ENCODE assay signal across 15 cellular contexts in the genomic region with DNA sequence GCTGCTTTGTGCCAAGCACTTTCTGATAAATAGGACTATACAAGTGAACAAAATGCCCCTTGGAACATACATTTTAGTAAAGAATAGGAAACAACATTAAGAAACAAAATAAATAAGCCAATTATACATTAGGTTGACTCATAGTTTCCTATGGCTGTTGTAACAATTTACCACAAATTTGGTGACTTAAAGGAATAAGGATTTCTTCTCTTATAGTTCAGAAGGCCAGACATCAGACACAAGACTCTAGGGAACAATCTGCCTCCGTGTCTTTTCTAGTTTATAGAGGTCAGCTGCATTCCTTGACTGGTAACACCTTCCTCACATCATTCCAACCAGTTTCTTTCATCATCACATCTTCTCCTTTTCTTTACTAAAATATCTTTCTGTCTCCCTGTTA.
DNase-seq lines count a peak whose midpoint lies in the region; ATAC-seq, FAIRE-seq and TF ChIP-seq lines count a peak whose summit lies in the region.
"Had no signal": no experiment of that assay in that cellular context is flagged by ENCODE, and none has a peak within 500 bp of the region (broad histone marks: within the 10 kb centered on the region; RNA-seq: fewer than 3 reads in every experiment).

No MANE protein-coding gene starts in this region.

- H3K4me2 ChIP-seq in astrocyte (ENCODE audit: low read length), result no peak overlapping the region

- H3K4me1 ChIP-seq in astrocyte (ENCODE audit: insufficient read depth, low read length), result no peaks in the 10 kb centered on the region
- H3K4me1 ChIP-seq: SJCRH30 had no signal

- no peaks in the 10 kb centered on the region for H3K27me3 ChIP-seq in astrocyte (ENCODE audit: insufficient read depth, low read length)
- H3K27me3 ChIP-seq: SJCRH30 had no signal

- POLR2A ChIA-PET in WTC11 (lab: Charles Lee), result no interaction called here

- no peak overlapping the region for H3K4me3 Mint-ChIP-seq in astrocyte (ENCODE audit: unreplicated experiment)
- no peak overlapping the region for H3K4me3 Mint-ChIP-seq in WTC11
- H3K4me3 Mint-ChIP-seq in activated T-helper 1 cell treated with anti-CD3 and anti-CD28 coated beads, Interleukin-12 subunit alpha, Interleukin-12 subunit beta, Interleukin-2, Interleukin-4 antibody, amounts not matched to agents 30 ng/mL and 10 ng/mL and 1 ng/mL, durations not matched to agents 14 hours and 24 hours and 36 hours, result no peak overlapping the region
- H3K4me3 Mint-ChIP-seq: CD4-positive, alpha-beta memory T cell had no signal

- H3K36me3 Mint-ChIP-seq in astrocyte (ENCODE audit: low read depth, unreplicated experiment) (no peaks in the 10 kb centered on the region), WTC11 (no peaks in the 10 kb centered on the region)
- H3K36me3 Mint-ChIP-seq in activated T-helper 1 cell treated with anti-CD3 and anti-CD28 coated beads, Interleukin-12 subunit alpha, Interleukin-12 subunit beta, Interleukin-2, Interleukin-4 antibody, amounts not matched to agents 30 ng/mL and 10 ng/mL and 1 ng/mL, durations not matched to agents 14 hours and 24 hours and 36 hours (ENCODE audit: low read depth), result no peaks in the 10 kb centered on the region
- H3K36me3 Mint-ChIP-seq: CD4-positive, alpha-beta memory T cell had no signal

- no peaks in the 10 kb centered on the region for H3K79me2 ChIP-seq in astrocyte (ENCODE audit: insufficient read depth, low read length)

- H3K4me1 Mint-ChIP-seq in astrocyte (ENCODE audit: low read depth, unreplicated experiment), result no peaks in the 10 kb centered on the region
- H3K4me1 Mint-ChIP-seq in WTC11, result no peaks in the 10 kb centered on the region
- H3K4me1 Mint-ChIP-seq in activated T-helper 1 cell treated with anti-CD3 and anti-CD28 coated beads, Interleukin-12 subunit alpha, Interleukin-12 subunit beta, Interleukin-2, Interleukin-4 antibody, amounts not matched to agents 30 ng/mL and 10 ng/mL and 1 ng/mL, durations not matched to agents 14 hours and 24 hours and 36 hours (ENCODE audit: low read depth), result no peaks in the 10 kb centered on the region
- H3K4me1 Mint-ChIP-seq: CD4-positive, alpha-beta memory T cell had no signal

- FAIRE-seq in astrocyte (lab: Jason Lieb, UNC), result peak; percentile 20
- FAIRE-seq: D721Med had no signal

- CTCF ChIA-PET in WTC11 (lab: Charles Lee), result no interaction called here

- peaks cover 4% of the 10 kb centered on the region for H3K9me3 Mint-ChIP-seq in astrocyte (ENCODE audit: unreplicated experiment)
- H3K9me3 Mint-ChIP-seq in WTC11, result peaks cover 11% of the 10 kb centered on the region
- no peaks in the 10 kb centered on the region for H3K9me3 Mint-ChIP-seq in activated T-helper 1 cell treated with anti-CD3 and anti-CD28 coated beads, Interleukin-12 subunit alpha, Interleukin-12 subunit beta, Interleukin-2, Interleukin-4 antibody, amounts not matched to agents 30 ng/mL and 10 ng/mL and 1 ng/mL, durations not matched to agents 14 hours and 24 hours and 36 hours

- H3K27ac Mint-ChIP-seq in astrocyte (ENCODE audit: unreplicated experiment), result no peak overlapping the region
- no peak overlapping the region for H3K27ac Mint-ChIP-seq in WTC11
- H3K27ac Mint-ChIP-seq in activated T-helper 1 cell treated with anti-CD3 and anti-CD28 coated beads, Interleukin-12 subunit alpha, Interleukin-12 subunit beta, Interleukin-2, Interleukin-4 antibody, amounts not matched to agents 30 ng/mL and 10 ng/mL and 1 ng/mL, durations not matched to agents 14 hours and 24 hours and 36 hours, result no peak overlapping the region
- H3K27ac Mint-ChIP-seq: CD4-positive, alpha-beta memory T cell had no signal

- H3K9ac ChIP-seq in astrocyte (ENCODE audit: low read length), result no peak overlapping the region

- no peak overlapping the region for H3K27ac ChIP-seq in astrocyte (ENCODE audit: low read depth, low read length)
- H3K27ac ChIP-seq: SJCRH30 had no signal

- no peak for ATAC-seq in WTC11

- no peak for TF ChIP-seq CTCF in astrocyte (IDR thresholded peaks at IDR 0.05; ENCODE audit: insufficient read depth, low read depth, low read length)
- TF ChIP-seq CTCF in WTC11 (IDR thresholded peaks at IDR 0.05), result no peak

- DNase-seq in AML-193 (lab: John Stamatoyannopoulos, UW) (peak; percentile 38 to 56), HCEC 1CT (peak; percentile 1), astrocyte (ENCODE audit: low read depth) (no peak), fibroblast of the conjunctiva (ENCODE audit: low read depth) (peak; percentile 17), WTC11 (ENCODE audit: low spot score) (no peak), NCI-H510A treated with DMSO at 0.1 percent for 48 hours (lab: John Stamatoyannopoulos, UW) (no peak)
- no peak for DNase-seq in activated T-helper 1 cell treated with anti-CD3 and anti-CD28 coated beads, Interleukin-12 subunit alpha, Interleukin-12 subunit beta, Interleukin-2, Interleukin-4 antibody, amounts not matched to agents 30 ng/mL and 10 ng/mL and 1 ng/mL, durations not matched to agents 14 hours and 24 hours and 36 hours (ENCODE audit: low spot score)
- DNase-seq: CD4-positive, alpha-beta memory T cell; KG1; NCI-H1417; NCI-H1930; NCI-H2171 treated with DMSO at 0.1 percent for 48 hours; NCI-H510A; SJCRH30 had no signal

- H4K20me1 ChIP-seq in astrocyte (ENCODE audit: insufficient read depth, low read length), result no peaks in the 10 kb centered on the region

- no peak overlapping the region for H2AFZ ChIP-seq in astrocyte (ENCODE audit: low read depth, low read length)

- intact Hi-C loops in activated T-helper 1 cell treated with anti-CD3 and anti-CD28 coated beads, Interleukin-12 subunit alpha, Interleukin-12 subunit beta, Interleukin-2, Interleukin-4 antibody, amounts not matched to agents 30 ng/mL and 10 ng/mL and 1 ng/mL, durations not matched to agents 14 hours and 24 hours and 36 hours (cut with micrococcal nuclease), result no loop called here

- no peaks in the 10 kb centered on the region for H3K27me3 Mint-ChIP-seq in astrocyte (ENCODE audit: low read depth, unreplicated experiment)
- no peaks in the 10 kb centered on the region for H3K27me3 Mint-ChIP-seq in WTC11 (ENCODE audit: low read depth)
- no peaks in the 10 kb centered on the region for H3K27me3 Mint-ChIP-seq in activated T-helper 1 cell treated with anti-CD3 and anti-CD28 coated beads, Interleukin-12 subunit alpha, Interleukin-12 subunit beta, Interleukin-2, Interleukin-4 antibody, amounts not matched to agents 30 ng/mL and 10 ng/mL and 1 ng/mL, durations not matched to agents 14 hours and 24 hours and 36 hours (ENCODE audit: insufficient read depth)
- H3K27me3 Mint-ChIP-seq: CD4-positive, alpha-beta memory T cell had no signal

- no peaks in the 10 kb centered on the region for H3K9me3 ChIP-seq in astrocyte (ENCODE audit: insufficient read depth, low read depth, low read length)
- H3K9me3 ChIP-seq: SJCRH30 had no signal

- no peak overlapping the region for H3K4me3 ChIP-seq in astrocyte (ENCODE audit: insufficient read depth, low read depth, low read length)
- H3K4me3 ChIP-seq: SJCRH30 had no signal

- H3K36me3 ChIP-seq in astrocyte (ENCODE audit: insufficient read depth, low read length), result no peaks in the 10 kb centered on the region
- H3K36me3 ChIP-seq: SJCRH30 had no signal

TF ChIP-seq in WTC11, 78 proteins besides CTCF, POLR2A, EP300 and RAD21 (continues in another document):
- TF ChIP-seq SMAD3 (CRISPR knock-in tag; IDR thresholded peaks at IDR 0.05; ENCODE audit: borderline replicate concordance) (no peak), ZBTB21 (CRISPR knock-in tag; IDR thresholded peaks at IDR 0.05; ENCODE audit: borderline replicate concordance) (no peak), MXD4 (CRISPR knock-in tag; IDR thresholded peaks at IDR 0.05; ENCODE audit: borderline replicate concordance) (no peak), NFATC4 (CRISPR knock-in tag; IDR thresholded peaks at IDR 0.05) (no peak), EMX1 (CRISPR knock-in tag; IDR thresholded peaks at IDR 0.05) (no peak), CBFB (CRISPR knock-in tag; IDR thresholded peaks at IDR 0.05; ENCODE audit: low read depth) (no peak), IRF2 (CRISPR knock-in tag; IDR thresholded peaks at IDR 0.05; ENCODE audit: borderline replicate concordance, low read depth) (no peak)
- TF ChIP-seq, protein P1, sequence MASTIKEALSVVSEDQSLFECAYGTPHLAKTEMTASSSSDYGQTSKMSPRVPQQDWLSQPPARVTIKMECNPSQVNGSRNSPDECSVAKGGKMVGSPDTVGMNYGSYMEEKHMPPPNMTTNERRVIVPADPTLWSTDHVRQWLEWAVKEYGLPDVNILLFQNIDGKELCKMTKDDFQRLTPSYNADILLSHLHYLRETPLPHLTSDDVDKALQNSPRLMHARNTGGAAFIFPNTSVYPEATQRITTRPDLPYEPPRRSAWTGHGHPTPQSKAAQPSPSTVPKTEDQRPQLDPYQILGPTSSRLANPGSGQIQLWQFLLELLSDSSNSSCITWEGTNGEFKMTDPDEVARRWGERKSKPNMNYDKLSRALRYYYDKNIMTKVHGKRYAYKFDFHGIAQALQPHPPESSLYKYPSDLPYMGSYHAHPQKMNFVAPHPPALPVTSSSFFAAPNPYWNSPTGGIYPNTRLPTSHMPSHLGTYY (CRISPR knock-in tag; IDR thresholded peaks at IDR 0.05), result no peak
- TF ChIP-seq, protein P2, sequence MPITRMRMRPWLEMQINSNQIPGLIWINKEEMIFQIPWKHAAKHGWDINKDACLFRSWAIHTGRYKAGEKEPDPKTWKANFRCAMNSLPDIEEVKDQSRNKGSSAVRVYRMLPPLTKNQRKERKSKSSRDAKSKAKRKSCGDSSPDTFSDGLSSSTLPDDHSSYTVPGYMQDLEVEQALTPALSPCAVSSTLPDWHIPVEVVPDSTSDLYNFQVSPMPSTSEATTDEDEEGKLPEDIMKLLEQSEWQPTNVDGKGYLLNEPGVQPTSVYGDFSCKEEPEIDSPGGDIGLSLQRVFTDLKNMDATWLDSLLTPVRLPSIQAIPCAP (CRISPR knock-in tag; IDR thresholded peaks at IDR 0.05), result no peak
- TF ChIP-seq, protein P3, sequence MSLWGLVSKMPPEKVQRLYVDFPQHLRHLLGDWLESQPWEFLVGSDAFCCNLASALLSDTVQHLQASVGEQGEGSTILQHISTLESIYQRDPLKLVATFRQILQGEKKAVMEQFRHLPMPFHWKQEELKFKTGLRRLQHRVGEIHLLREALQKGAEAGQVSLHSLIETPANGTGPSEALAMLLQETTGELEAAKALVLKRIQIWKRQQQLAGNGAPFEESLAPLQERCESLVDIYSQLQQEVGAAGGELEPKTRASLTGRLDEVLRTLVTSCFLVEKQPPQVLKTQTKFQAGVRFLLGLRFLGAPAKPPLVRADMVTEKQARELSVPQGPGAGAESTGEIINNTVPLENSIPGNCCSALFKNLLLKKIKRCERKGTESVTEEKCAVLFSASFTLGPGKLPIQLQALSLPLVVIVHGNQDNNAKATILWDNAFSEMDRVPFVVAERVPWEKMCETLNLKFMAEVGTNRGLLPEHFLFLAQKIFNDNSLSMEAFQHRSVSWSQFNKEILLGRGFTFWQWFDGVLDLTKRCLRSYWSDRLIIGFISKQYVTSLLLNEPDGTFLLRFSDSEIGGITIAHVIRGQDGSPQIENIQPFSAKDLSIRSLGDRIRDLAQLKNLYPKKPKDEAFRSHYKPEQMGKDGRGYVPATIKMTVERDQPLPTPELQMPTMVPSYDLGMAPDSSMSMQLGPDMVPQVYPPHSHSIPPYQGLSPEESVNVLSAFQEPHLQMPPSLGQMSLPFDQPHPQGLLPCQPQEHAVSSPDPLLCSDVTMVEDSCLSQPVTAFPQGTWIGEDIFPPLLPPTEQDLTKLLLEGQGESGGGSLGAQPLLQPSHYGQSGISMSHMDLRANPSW (CRISPR knock-in tag; conservative IDR thresholded peaks at IDR 0.05; ENCODE audit: low read depth), result no peak

Comparison
In these comparisons a context has a peak if more than half of its experiments do, and no peak if none do; other contexts are left out.
1. DNase-seq: peak in AML-193 (2 of 2), HCEC 1CT (single experiment) and fibroblast of the conjunctiva (single experiment); none in astrocyte (single experiment), WTC11 (single experiment), NCI-H510A treated with DMSO at 0.1 percent for 48 hours (single experiment) and activated T-helper 1 cell treated with anti-CD3 and anti-CD28 coated beads, Interleukin-12 subunit alpha, Interleukin-12 subunit beta, Interleukin-2, Interleukin-4 antibody, amounts not matched to agents 30 ng/mL and 10 ng/mL and 1 ng/mL, durations not matched to agents 14 hours and 24 hours and 36 hours (single experiment).